26 cellular contexts compared by ENCODE assay signal in genomic region chr19:33830264-33830663, GRCh38. TPM values are rescaled to one million over a fixed set of nuclear protein-coding genes. Genes with fewer than 3 reads are reported as not detected.
"Had no signal": no experiment of that assay in that cellular context is flagged by ENCODE, and none has a peak within 500 bp of the region (broad histone marks: within the 10 kb centered on the region; RNA-seq: fewer than 3 reads in every experiment).

No MANE protein-coding gene starts in this region.

- H3K27me3 ChIP-seq: colonic mucosa, esophagus squamous epithelium, right lobe of liver, suprapubic skin, transverse colon, upper lobe of right lung, uterus had no signal

- DNase-seq: colonic mucosa; effector CD8-positive, alpha-beta T cell; endodermal cell; esophagus squamous epithelium; foreskin melanocyte; glutamatergic neuron; heart right ventricle; hippocampal formation; left cardiac atrium; left lung; mammary epithelial cell; naive thymus-derived CD8-positive, alpha-beta T cell; occipital lobe; right lobe of liver; small intestine; stimulated activated CD4-positive, alpha-beta T cell treated with anti-CD3 and anti-CD28 coated beads, Interleukin-15, amount 100 ng/mL, for 24 hours; stimulated activated CD4-positive, alpha-beta T cell treated with anti-CD3 and anti-CD28 coated beads, Interleukin-2, amount 100 ng/mL, for 48 hours; stimulated activated naive CD4-positive, alpha-beta T cell; stimulated activated naive CD8-positive, alpha-beta T cell treated with anti-CD3 and anti-CD28 coated beads, Interleukin-15, amount 100 ng/mL, for 72 hours; transverse colon; uterus had no signal

- H3K9me3 ChIP-seq: colonic mucosa, esophagus squamous epithelium, heart right ventricle, left lung, right lobe of liver, suprapubic skin, transverse colon, upper lobe of right lung, uterus had no signal

- H3K36me3 Mint-ChIP-seq: naive thymus-derived CD8-positive, alpha-beta T cell had no signal

- H3K4me3 ChIP-seq: colonic mucosa, esophagus squamous epithelium, heart right ventricle, left lung, right lobe of liver, suprapubic skin, transverse colon, upper lobe of right lung, uterus had no signal

- H3K4me1 ChIP-seq: colonic mucosa, esophagus squamous epithelium, heart right ventricle, left lung, parathyroid adenoma, right lobe of liver, suprapubic skin, transverse colon, upper lobe of right lung, uterus had no signal

- H3K4me1 Mint-ChIP-seq: endodermal cell; naive thymus-derived CD8-positive, alpha-beta T cell; stimulated activated naive CD8-positive, alpha-beta T cell treated with anti-CD3 and anti-CD28 coated beads, Interleukin-15, amount 100 ng/mL, for 72 hours had no signal

- H3K9me3 Mint-ChIP-seq: dendritic cell treated with granulocyte-macrophage colony-stimulating factor and Interleukin-4, amounts not matched to agents 40 ng/mL and 50 ng/mL, for 4 days; endodermal cell; naive thymus-derived CD8-positive, alpha-beta T cell; stimulated activated naive CD8-positive, alpha-beta T cell treated with anti-CD3 and anti-CD28 coated beads, Interleukin-15, amount 100 ng/mL, for 72 hours had no signal

- H3K4me3 Mint-ChIP-seq: dendritic cell treated with granulocyte-macrophage colony-stimulating factor and Interleukin-4, amounts not matched to agents 40 ng/mL and 50 ng/mL, for 4 days; endodermal cell; naive thymus-derived CD8-positive, alpha-beta T cell; stimulated activated naive CD8-positive, alpha-beta T cell treated with anti-CD3 and anti-CD28 coated beads, Interleukin-15, amount 100 ng/mL, for 72 hours had no signal

- H3K36me3 ChIP-seq: colonic mucosa, esophagus squamous epithelium, heart right ventricle, left lung, right lobe of liver, suprapubic skin, transverse colon, upper lobe of right lung, uterus had no signal

- H3K27ac Mint-ChIP-seq: dendritic cell treated with granulocyte-macrophage colony-stimulating factor and Interleukin-4, amounts not matched to agents 40 ng/mL and 50 ng/mL, for 4 days; endodermal cell; naive thymus-derived CD8-positive, alpha-beta T cell; progenitor cell of endocrine pancreas; stimulated activated naive CD8-positive, alpha-beta T cell treated with anti-CD3 and anti-CD28 coated beads, Interleukin-15, amount 100 ng/mL, for 72 hours had no signal

- H3K27ac ChIP-seq: colonic mucosa, esophagus squamous epithelium, heart right ventricle, left lung, parathyroid adenoma, right lobe of liver, suprapubic skin, transverse colon, upper lobe of right lung, uterus had no signal

- ATAC-seq: heart right ventricle; left cardiac atrium; left lung; naive thymus-derived CD8-positive, alpha-beta T cell; right lobe of liver; stimulated activated naive CD8-positive, alpha-beta T cell treated with anti-CD3 and anti-CD28 coated beads, Interleukin-15, amount 100 ng/mL, for 72 hours; upper lobe of right lung had no signal

RNA-seq across cellular contexts. Expression of gene KCTD15, which starts 33.6 kb away (rescaled TPM):
- polyA plus RNA-seq: naive thymus-derived CD8-positive, alpha-beta T cell had no signal
